22 cellular contexts compared by ENCODE assay signal in genomic region chr1:79117376-79117775, GRCh38.
DNase-seq lines count a peak whose midpoint lies in the region; FAIRE-seq and TF ChIP-seq lines count a peak whose summit lies in the region.
"Had no signal": no experiment of that assay in that cellular context is flagged by ENCODE, and none has a peak within 500 bp of the region (broad histone marks: within the 10 kb centered on the region; RNA-seq: fewer than 3 reads in every experiment).

No MANE protein-coding gene starts in this region.

- no peak overlapping the region for H3K9ac ChIP-seq in endothelial cell of umbilical vein (replicated peaks; ENCODE audit: extremely low read depth, insufficient read depth, low read length)

- TF ChIP-seq CTCF in endothelial cell of umbilical vein (IDR thresholded peaks at IDR 0.05; ENCODE audit: extremely low read depth in 1 of 2, insufficient read depth in 1 of 2, low read depth in 1 of 2, low read length in 2 of 2) (no peak), adrenal gland (IDR thresholded peaks at IDR 0.05) (no peak)

- H3K9me1 ChIP-seq in endothelial cell of umbilical vein (replicated peaks; ENCODE audit: control insufficient read depth, extremely low read depth, insufficient read depth, low read length): no peaks in the 10 kb centered on the region

- 49 to 62% (median 59%) methylated on average over 3 of the region's 3 CpGs for WGBS in adrenal gland, 4 donors

- no peak overlapping the region for H3K4me3 ChIP-seq in endothelial cell of umbilical vein (replicated peaks in 1 of 3; ENCODE audit: insufficient read depth in 1 of 3, low read depth in 1 of 3, low read length in 3 of 3)
- H3K4me3 ChIP-seq in adrenal gland: no peak overlapping the region

- intact Hi-C loops in endothelial cell of umbilical vein (cut with micrococcal nuclease): no loop called here
- intact Hi-C loops in adrenal gland (cut with DNase I): no loop called here

- POLR2A ChIA-PET in endothelial cell of umbilical vein (lab: Charles Lee): no interaction called here

- no peak overlapping the region for H2AFZ ChIP-seq in endothelial cell of umbilical vein (ENCODE audit: low read depth, low read length)

- H3K4me2 ChIP-seq in endothelial cell of umbilical vein (ENCODE audit: insufficient read depth, low read length): no peak overlapping the region

- H3K27me3 ChIP-seq in endothelial cell of umbilical vein (ENCODE audit: control insufficient read depth in 2 of 2, insufficient read depth in 2 of 2, low read length in 2 of 2) (no peaks in the 10 kb centered on the region), adrenal gland (no peaks in the 10 kb centered on the region)

- TF ChIP-seq POLR2A in endothelial cell of umbilical vein (IDR thresholded peaks at IDR 0.05; ENCODE audit: low read depth, low read length) (no peak), adrenal gland (IDR thresholded peaks at IDR 0.05) (no peak)

- peak; percentile 33 for FAIRE-seq in endothelial cell of umbilical vein (lab: Jason Lieb, UNC)
- FAIRE-seq: GM12892, H1 had no signal

- H3K36me3 ChIP-seq in endothelial cell of umbilical vein (ENCODE audit: control insufficient read depth in 2 of 2, extremely low read depth in 1 of 2, insufficient read depth in 2 of 2, low read length in 2 of 2): no peaks in the 10 kb centered on the region
- H3K36me3 ChIP-seq in adrenal gland (replicated peaks in 1 of 2): no peaks in the 10 kb centered on the region

- H3K4me1 ChIP-seq in endothelial cell of umbilical vein (ENCODE audit: control insufficient read depth, extremely low read depth, insufficient read depth, low read length): no peaks in the 10 kb centered on the region
- no peaks in the 10 kb centered on the region for H3K4me1 ChIP-seq in adrenal gland (replicated peaks in 1 of 2)

- H3K27ac ChIP-seq in endothelial cell of umbilical vein (ENCODE audit: insufficient read depth, low read depth, low read length): no peak overlapping the region
- H3K27ac ChIP-seq in substantia nigra (ENCODE audit: low read depth, low read length, poor library complexity, severe bottlenecking): no peak overlapping the region
- no peak overlapping the region for H3K27ac ChIP-seq in adrenal gland
- H3K27ac ChIP-seq: RWPE1 had no signal

- no TSS peak for BruUV-seq in endothelial cell of umbilical vein (replicated peaks; lab: Mats Ljungman, UMichigan)

- CTCF ChIA-PET in endothelial cell of umbilical vein (lab: Charles Lee): interaction anchor here (0.9 to 1.3 kb wide), 4 partner anchors 10 to 16 kb away, joined by 3 to 4 read pairs (median 4); no protein-coding TSS in a partner anchor

- H3K9me3 ChIP-seq in endothelial cell of umbilical vein (replicated peaks; ENCODE audit: control insufficient read depth, insufficient read depth, low read length) (no peaks in the 10 kb centered on the region), adrenal gland (replicated peaks in 1 of 3) (no peaks in the 10 kb centered on the region)

- no peaks in the 10 kb centered on the region for H4K20me1 ChIP-seq in endothelial cell of umbilical vein (replicated peaks; ENCODE audit: control insufficient read depth, extremely low read depth, insufficient read depth, low read length)

- no peaks in the 10 kb centered on the region for H3K79me2 ChIP-seq in endothelial cell of umbilical vein (ENCODE audit: control insufficient read depth, insufficient read depth, low read length)

- DNase-seq in amniotic epithelial cell (ENCODE audit: low read depth) (peak; percentile 5), endothelial cell of umbilical vein (ENCODE audit: low read depth, low spot score) (peak; percentile 21), fibroblast of the conjunctiva (ENCODE audit: low read depth) (peak; percentile 8), activated T-cell treated with anti-CD3 and anti-CD28 coated beads for 4 hours (no peak), substantia nigra (lab: John Stamatoyannopoulos, UW) (no peak), OCI-M2 (lab: John Stamatoyannopoulos, UW; ENCODE audit: unreplicated experiment) (no peak), adrenal gland (no peak)
- DNase-seq: C1 segment of cervical spinal cord; Calu3; CD8-positive, alpha-beta T cell; DMS79 treated with DMSO at 0.1 percent for 48 hours; HCEC 1CT; KG1; MM.1S; NCI-H2029; NCI-H446; NCI-H526; NCI-H82; SHP77 had no signal

- dilution Hi-C loops in endothelial cell of umbilical vein (cut with MboI; ENCODE audit: extremely low pct_ligation_motif_present, low sequenced_read_pairs): no loop called here

TF ChIP-seq in endothelial cell of umbilical vein, 7 proteins besides CTCF, POLR2A, EP300 and RAD21:
- TF ChIP-seq GATA2 (IDR thresholded peaks at IDR 0.05; ENCODE audit: insufficient read depth, insufficient read length, low read depth, low read length) (no peak), MYC (IDR thresholded peaks at IDR 0.05; ENCODE audit: low read depth, low read length) (no peak), MAX (IDR thresholded peaks at IDR 0.05; ENCODE audit: insufficient read depth, insufficient read length) (no peak), POLR2AphosphoS5 (IDR thresholded peaks at IDR 0.05; ENCODE audit: insufficient read depth, low read depth, low read length) (no peak), EZH2 (IDR thresholded peaks at IDR 0.05; ENCODE audit: borderline replicate concordance, low read depth, low read length, severe bottlenecking) (no peak), FOS (IDR thresholded peaks at IDR 0.05; ENCODE audit: borderline replicate concordance, insufficient read depth, low read length) (no peak), JUN (IDR thresholded peaks at IDR 0.05; ENCODE audit: borderline replicate concordance, insufficient read depth, insufficient read length, low read depth) (no peak)

Comparison
In these comparisons a context has a peak if more than half of its experiments do, and no peak if none do; other contexts are left out.
1. DNase-seq: peak in amniotic epithelial cell (single experiment), endothelial cell of umbilical vein (single experiment) and fibroblast of the conjunctiva (single experiment); none in activated T-cell treated with anti-CD3 and anti-CD28 coated beads for 4 hours (single experiment), substantia nigra (0 of 49), OCI-M2 (single experiment) and adrenal gland (0 of 7).